1 cellular context compared by ENCODE assay signal in genomic region chr3:72278349-72279067, GRCh38.
TF ChIP-seq lines count a peak whose summit lies in the region.

No MANE protein-coding gene starts in this region.

TF ChIP-seq in K562, 482 proteins besides CTCF, POLR2A, EP300 and RAD21 (continued from another document):
- TF ChIP-seq, protein P1, sequence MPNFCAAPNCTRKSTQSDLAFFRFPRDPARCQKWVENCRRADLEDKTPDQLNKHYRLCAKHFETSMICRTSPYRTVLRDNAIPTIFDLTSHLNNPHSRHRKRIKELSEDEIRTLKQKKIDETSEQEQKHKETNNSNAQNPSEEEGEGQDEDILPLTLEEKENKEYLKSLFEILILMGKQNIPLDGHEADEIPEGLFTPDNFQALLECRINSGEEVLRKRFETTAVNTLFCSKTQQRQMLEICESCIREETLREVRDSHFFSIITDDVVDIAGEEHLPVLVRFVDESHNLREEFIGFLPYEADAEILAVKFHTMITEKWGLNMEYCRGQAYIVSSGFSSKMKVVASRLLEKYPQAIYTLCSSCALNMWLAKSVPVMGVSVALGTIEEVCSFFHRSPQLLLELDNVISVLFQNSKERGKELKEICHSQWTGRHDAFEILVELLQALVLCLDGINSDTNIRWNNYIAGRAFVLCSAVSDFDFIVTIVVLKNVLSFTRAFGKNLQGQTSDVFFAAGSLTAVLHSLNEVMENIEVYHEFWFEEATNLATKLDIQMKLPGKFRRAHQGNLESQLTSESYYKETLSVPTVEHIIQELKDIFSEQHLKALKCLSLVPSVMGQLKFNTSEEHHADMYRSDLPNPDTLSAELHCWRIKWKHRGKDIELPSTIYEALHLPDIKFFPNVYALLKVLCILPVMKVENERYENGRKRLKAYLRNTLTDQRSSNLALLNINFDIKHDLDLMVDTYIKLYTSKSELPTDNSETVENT (CRISPR knock-in tag; IDR thresholded peaks at IDR 0.05): no peak
- no peak for TF ChIP-seq FOXJ3 (CRISPR knock-in tag; IDR thresholded peaks at IDR 0.05)
- no peak for TF ChIP-seq SMARCE1 (IDR thresholded peaks at IDR 0.05)
- TF ChIP-seq ETV1 (tag; conservative IDR thresholded peaks at IDR 0.05; ENCODE audit: low read depth): no peak
- no peak for TF ChIP-seq HOXB6 (CRISPR knock-in tag; IDR thresholded peaks at IDR 0.05; ENCODE audit: borderline replicate concordance)
- TF ChIP-seq, protein P2, sequence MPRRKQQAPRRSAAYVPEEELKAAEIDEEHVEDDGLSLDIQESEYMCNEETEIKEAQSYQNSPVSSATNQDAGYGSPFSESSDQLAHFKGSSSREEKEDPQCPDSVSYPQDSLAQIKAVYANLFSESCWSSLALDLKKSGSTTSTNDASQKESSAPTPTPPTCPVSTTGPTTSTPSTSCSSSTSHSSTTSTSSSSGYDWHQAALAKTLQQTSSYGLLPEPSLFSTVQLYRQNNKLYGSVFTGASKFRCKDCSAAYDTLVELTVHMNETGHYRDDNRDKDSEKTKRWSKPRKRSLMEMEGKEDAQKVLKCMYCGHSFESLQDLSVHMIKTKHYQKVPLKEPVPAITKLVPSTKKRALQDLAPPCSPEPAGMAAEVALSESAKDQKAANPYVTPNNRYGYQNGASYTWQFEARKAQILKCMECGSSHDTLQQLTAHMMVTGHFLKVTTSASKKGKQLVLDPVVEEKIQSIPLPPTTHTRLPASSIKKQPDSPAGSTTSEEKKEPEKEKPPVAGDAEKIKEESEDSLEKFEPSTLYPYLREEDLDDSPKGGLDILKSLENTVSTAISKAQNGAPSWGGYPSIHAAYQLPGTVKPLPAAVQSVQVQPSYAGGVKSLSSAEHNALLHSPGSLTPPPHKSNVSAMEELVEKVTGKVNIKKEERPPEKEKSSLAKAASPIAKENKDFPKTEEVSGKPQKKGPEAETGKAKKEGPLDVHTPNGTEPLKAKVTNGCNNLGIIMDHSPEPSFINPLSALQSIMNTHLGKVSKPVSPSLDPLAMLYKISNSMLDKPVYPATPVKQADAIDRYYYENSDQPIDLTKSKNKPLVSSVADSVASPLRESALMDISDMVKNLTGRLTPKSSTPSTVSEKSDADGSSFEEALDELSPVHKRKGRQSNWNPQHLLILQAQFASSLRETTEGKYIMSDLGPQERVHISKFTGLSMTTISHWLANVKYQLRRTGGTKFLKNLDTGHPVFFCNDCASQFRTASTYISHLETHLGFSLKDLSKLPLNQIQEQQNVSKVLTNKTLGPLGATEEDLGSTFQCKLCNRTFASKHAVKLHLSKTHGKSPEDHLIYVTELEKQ (CRISPR knock-in tag; IDR thresholded peaks at IDR 0.05): no peak
- 0 out of 2 replicates have a peak, but pooled peaks have one; percentile 12 for TF ChIP-seq DPF2 (IDR thresholded peaks at IDR 0.05)
- no peak for TF ChIP-seq TBP (optimal IDR thresholded peaks at IDR 0.05; ENCODE audit: low read depth, low read length)
- TF ChIP-seq HDAC2 (IDR thresholded peaks at IDR 0.05): peak; percentile 90
- TF ChIP-seq E2F1 (CRISPR knock-in tag; IDR thresholded peaks at IDR 0.05): no peak
- TF ChIP-seq ADNP (tag; IDR thresholded peaks at IDR 0.05): peak; percentile 90
- peak; percentile 87; the same call in 1 of the 2 replicates for TF ChIP-seq SMARCA5 (IDR thresholded peaks at IDR 0.05)
- no peak for TF ChIP-seq CCAR2 (IDR thresholded peaks at IDR 0.05; ENCODE audit: low read depth, low read length)
- TF ChIP-seq KDM1A (IDR thresholded peaks at IDR 0.05): peak; percentile 82 to 91
- TF ChIP-seq BRCA1 (IDR thresholded peaks at IDR 0.05): no peak
- TF ChIP-seq BRCA1 (CRISPR knock-in tag; IDR thresholded peaks at IDR 0.05): no peak
- TF ChIP-seq ZBTB8A (IDR thresholded peaks at IDR 0.05; ENCODE audit: partially characterized antibody): no peak
- peak; percentile 78; the same call in 1 of the 2 replicates for TF ChIP-seq CBX1 (IDR thresholded peaks at IDR 0.05; ENCODE audit: low read depth)
